In genomic region chr19:19387108-19387507, GRCh38 we compare ENCODE assay signal across 9 cellular contexts. TPM values are rescaled to one million over a fixed set of nuclear protein-coding genes. Genes with fewer than 3 reads are reported as not detected.
DNase-seq lines count a peak whose midpoint lies in the region; ATAC-seq, FAIRE-seq and TF ChIP-seq lines count a peak whose summit lies in the region.
"Had no signal": no experiment of that assay in that cellular context is flagged by ENCODE, and none has a peak within 500 bp of the region (broad histone marks: within the 10 kb centered on the region; RNA-seq: fewer than 3 reads in every experiment).

No MANE protein-coding gene starts in this region.

- no peak for ATAC-seq in activated T-cell treated with anti-CD3 and anti-CD28 coated beads, Interleukin-2, amount 50 U/mL, for 72 hours (replicated peaks in 1 of 2)
- ATAC-seq in HepG2, result no peak
- ATAC-seq in GM21825 (IDR thresholded peaks at IDR 0.05; ENCODE audit: unreplicated experiment), result no peak

- no peak for TF ChIP-seq POLR2A in HepG2 (IDR thresholded peaks at IDR 0.05; ENCODE audit: insufficient read depth in 1 of 2, low read depth in 2 of 2, low read length in 2 of 2)

- no peak for TF ChIP-seq EP300 in HepG2 (IDR thresholded peaks at IDR 0.05; ENCODE audit: low read depth in 2 of 2, low read length in 2 of 2)
- TF ChIP-seq EP300 in HepG2 (CRISPR knock-in tag; IDR thresholded peaks at IDR 0.05; ENCODE audit: borderline replicate concordance), result no peak

- 76% methylated on average over 5 of the region's 5 CpGs for WGBS in HepG2 (ENCODE audit: low lambda C conversion rate)
- WGBS in thymus, result 81% methylated on average over 5 of the region's 5 CpGs

- peak overlapping the region; percentile 73 to 87 (median 75) for H3K4me3 ChIP-seq in HepG2 (replicated peaks in 1 of 3; ENCODE audit: insufficient read depth in 1 of 3, low read depth in 2 of 3, low read length in 3 of 3)
- H3K4me3 ChIP-seq in thymus (ENCODE audit: low read length), result peak overlapping the region; percentile 95

- in situ Hi-C loops in HepG2 (cut with HindIII; ENCODE audit: extremely low pct_ligation_motif_present, low pct_unique_long_range_greater_than_20kb), result no loop called here

- no peaks in the 10 kb centered on the region for H3K27me3 Mint-ChIP-seq in activated T-cell treated with anti-CD3 and anti-CD28 coated beads, Interleukin-2, amount 50 U/mL, for 72 hours (ENCODE audit: low read depth)
- H3K27me3 Mint-ChIP-seq in activated naive CD8-positive, alpha-beta T cell, result no peaks in the 10 kb centered on the region

- H3K79me2 ChIP-seq in HepG2 (ENCODE audit: insufficient read depth, low read length), result peaks cover 52% of the 10 kb centered on the region

- peaks cover 0 to 6% of the 10 kb centered on the region in 2 donors for H3K36me3 Mint-ChIP-seq in activated T-cell treated with anti-CD3 and anti-CD28 coated beads, Interleukin-2, amount 50 U/mL, for 72 hours (ENCODE audit: insufficient read depth in 2 of 2)
- peaks cover 2% of the 10 kb centered on the region for H3K36me3 Mint-ChIP-seq in activated naive CD8-positive, alpha-beta T cell

- peaks cover 56% of the 10 kb centered on the region for H3K4me1 Mint-ChIP-seq in activated T-cell treated with anti-CD3 and anti-CD28 coated beads, Interleukin-2, amount 50 U/mL, for 72 hours (ENCODE audit: low read depth)
- H3K4me1 Mint-ChIP-seq in activated naive CD8-positive, alpha-beta T cell (ENCODE audit: low read depth), result peaks cover 52% of the 10 kb centered on the region

- H3K4me1 ChIP-seq in HepG2 (ENCODE audit: insufficient read depth, low read length), result peaks cover 63% of the 10 kb centered on the region
- peaks cover 31% of the 10 kb centered on the region for H3K4me1 ChIP-seq in thymus (ENCODE audit: control insufficient read depth, insufficient read depth, low read length)

- no peaks in the 10 kb centered on the region for H4K20me1 ChIP-seq in HepG2 (ENCODE audit: insufficient read depth, low read length)

- H3K27ac Mint-ChIP-seq in activated T-cell treated with anti-CD3 and anti-CD28 coated beads, Interleukin-2, amount 50 U/mL, for 72 hours, result peak overlapping the region; percentile 97
- H3K27ac Mint-ChIP-seq in activated naive CD8-positive, alpha-beta T cell, result peak overlapping the region; percentile 86

- peak overlapping the region; percentile 82 for H3K4me2 ChIP-seq in HepG2 (ENCODE audit: low read depth, low read length)

- intact Hi-C loops in HepG2 (cut with micrococcal nuclease; ENCODE audit: unreplicated experiment), result no loop called here

- no peak for DNase-seq in activated T-cell treated with anti-CD3 and anti-CD28 coated beads, Interleukin-2, amount 50 U/mL, for 72 hours
- DNase-seq in activated T-cell treated with anti-CD3 and anti-CD28 coated beads, Interleukin-2, amount 50 U/mL, for 48 hours, result no peak
- DNase-seq in HepG2 (ENCODE audit: low spot score), result no peak
- no peak for DNase-seq in SW 1271 (lab: John Stamatoyannopoulos, UW)
- no peak for DNase-seq in OCI-M2 (lab: John Stamatoyannopoulos, UW; ENCODE audit: unreplicated experiment)
- DNase-seq: NCI-H2081 had no signal

- H3K36me3 ChIP-seq in HepG2 (replicated peaks in 1 of 2; ENCODE audit: control insufficient read depth in 1 of 2, insufficient read depth in 2 of 2, low read length in 2 of 2) (no peaks in the 10 kb centered on the region), thymus (ENCODE audit: control insufficient read depth, insufficient read depth) (peaks cover 11% of the 10 kb centered on the region)

- H3K4me3 Mint-ChIP-seq in activated T-cell treated with anti-CD3 and anti-CD28 coated beads, Interleukin-2, amount 50 U/mL, for 72 hours, result peak overlapping the region; percentile 95 to 99
- H3K4me3 Mint-ChIP-seq in activated naive CD8-positive, alpha-beta T cell, result peak overlapping the region; percentile 92

- H2AFZ ChIP-seq in HepG2 (ENCODE audit: low read length), result no peak overlapping the region

- POLR2A ChIA-PET in HepG2 (lab: Yijun Ruan, JAX), result no interaction called here

- H3K9me3 Mint-ChIP-seq in activated T-cell treated with anti-CD3 and anti-CD28 coated beads, Interleukin-2, amount 50 U/mL, for 72 hours, result no peaks in the 10 kb centered on the region
- H3K9me3 Mint-ChIP-seq in activated naive CD8-positive, alpha-beta T cell (ENCODE audit: low read depth), result no peaks in the 10 kb centered on the region

- H3K9me3 ChIP-seq in HepG2 (ENCODE audit: low read length), result no peaks in the 10 kb centered on the region
- H3K9me3 ChIP-seq in thymus (ENCODE audit: control insufficient read depth), result no peaks in the 10 kb centered on the region

- no peak for TF ChIP-seq CTCF in HepG2 (CRISPR knock-in tag; IDR thresholded peaks at IDR 0.05)

- H3K9ac ChIP-seq in HepG2 (ENCODE audit: insufficient read depth, low read depth, low read length), result peak overlapping the region; percentile 89

- no peak for FAIRE-seq in HepG2 (lab: Jason Lieb, UNC)

- H3K27ac ChIP-seq in HepG2 (ENCODE audit: extremely low read length, insufficient read depth, low read length), result peak overlapping the region; percentile 86
- H3K27ac ChIP-seq in thymus (ENCODE audit: low read depth), result no peak overlapping the region

- CTCF ChIA-PET in HepG2 (lab: Yijun Ruan, JAX; ENCODE audit: low intra/inter-chr PET ratio, low total read pairs), result no interaction called here

- no peaks in the 10 kb centered on the region; a peak in 1 of 5 replicates for H3K27me3 ChIP-seq in HepG2 (ENCODE audit: control insufficient read depth in 1 of 2, insufficient read depth in 2 of 2, low read length in 2 of 2)
- no peaks in the 10 kb centered on the region for H3K27me3 ChIP-seq in thymus (ENCODE audit: control insufficient read depth, insufficient read depth)

- TF ChIP-seq RAD21 in HepG2 (CRISPR knock-in tag; IDR thresholded peaks at IDR 0.05), result no peak

- no TSS peak for BruUV-seq in HepG2 (replicated peaks; lab: Mats Ljungman, UMichigan)

TF ChIP-seq in HepG2, 621 proteins besides CTCF, POLR2A, EP300 and RAD21 (continues in another document):
- TF ChIP-seq ZNF121 (CRISPR knock-in tag; IDR thresholded peaks at IDR 0.05) (no peak), CHCHD3 (CRISPR knock-in tag; IDR thresholded peaks at IDR 0.05) (no peak), TFE3 (CRISPR knock-in tag; IDR thresholded peaks at IDR 0.05) (no peak), BCL3 (CRISPR knock-in tag; IDR thresholded peaks at IDR 0.05) (no peak), KDM4B (CRISPR knock-in tag; IDR thresholded peaks at IDR 0.05) (no peak), AKAP8 (CRISPR knock-in tag; IDR thresholded peaks at IDR 0.05) (no peak), ZFY (CRISPR knock-in tag; IDR thresholded peaks at IDR 0.05) (no peak), ZNF205 (CRISPR knock-in tag; IDR thresholded peaks at IDR 0.05) (no peak), NAIF1 (CRISPR knock-in tag; IDR thresholded peaks at IDR 0.05; ENCODE audit: borderline replicate concordance) (no peak), ZNF761 (CRISPR knock-in tag; conservative IDR thresholded peaks at IDR 0.05) (no peak)

RNA-seq across cellular contexts. Expression of gene GATAD2A, which starts 18.4 kb away (rescaled TPM):
- 100 to 1,000 TPM; 100 to 126 TPM for total RNA-seq in activated T-cell treated with anti-CD3 and anti-CD28 coated beads, Interleukin-2, amount 50 U/mL, for 72 hours
- 25.1 and 28.6 TPM in 2 replicates for total RNA-seq in HepG2 (2016; rRNA removed; fragmentation: Illumina TruSeq; extraction: Trizol)
- 10.8 and 13.3 TPM in 2 replicates for total RNA-seq in HepG2 (2016; cell fraction: cytosol; rRNA removed; fragmentation: Illumina TruSeq; extraction: Trizol; ENCODE audit: low read depth)
- 24.5 and 30.0 TPM in 2 replicates for total RNA-seq in HepG2 (2016; cell fraction: insoluble cytoplasmic fraction; rRNA removed; fragmentation: Illumina TruSeq; extraction: Trizol)
- total RNA-seq in HepG2 (2016; cell fraction: membrane; rRNA removed; fragmentation: Illumina TruSeq; extraction: Trizol), result 43.4 and 51.5 TPM in 2 replicates
- total RNA-seq in HepG2 (2016; cell fraction: nucleus; rRNA removed; fragmentation: Illumina TruSeq; extraction: Trizol), result 19.5 and 24.3 TPM in 2 replicates
- polyA plus RNA-seq in HepG2 (2011; rRNA removed), result 15.1 and 16.8 TPM in 2 replicates
- polyA plus RNA-seq in HepG2 (2011; cell fraction: cytosol; rRNA removed), result 10.5 and 13.4 TPM in 2 replicates
- polyA plus RNA-seq in HepG2 (2011; cell fraction: nucleus; rRNA removed), result 17.3 and 19.1 TPM in 2 replicates
- polyA plus RNA-seq in HepG2 (2012), result 19.3 and 26.1 TPM in 2 replicates
- 13.2 and 13.4 TPM in 2 replicates for polyA plus RNA-seq in HepG2 (2016; cell fraction: cytosol; fragmentation: Illumina TruSeq; extraction: Trizol; ENCODE audit: low read depth)
- 38.8 and 59.1 TPM in 2 replicates for polyA plus RNA-seq in HepG2 (2016; cell fraction: insoluble cytoplasmic fraction; fragmentation: Illumina TruSeq; extraction: Trizol; ENCODE audit: low read depth)
- polyA plus RNA-seq in HepG2 (2016; cell fraction: membrane; fragmentation: Illumina TruSeq; extraction: Trizol; ENCODE audit: low read depth), result 38.7 and 46.4 TPM in 2 replicates
- 43.6 and 47.2 TPM in 2 replicates for polyA plus RNA-seq in HepG2 (2016; cell fraction: nucleus; fragmentation: Illumina TruSeq; extraction: Trizol; ENCODE audit: insufficient read depth, low read depth)
- 16.0 and 18.2 TPM in 2 replicates for polyA minus RNA-seq in HepG2 (2011; rRNA and poly(A)+ RNA removed; ENCODE audit: low replicate concordance)
- 24.2 and 24.4 TPM in 2 replicates for polyA minus RNA-seq in HepG2 (2011; cell fraction: cytosol; rRNA and poly(A)+ RNA removed)
- 11.5 and 14.5 TPM in 2 replicates for polyA minus RNA-seq in HepG2 (2011; cell fraction: nucleus; rRNA and poly(A)+ RNA removed)
- 20.9 TPM for polyA plus RNA-seq in thymus
